Comparison of ENCODE assay signal across 22 cellular contexts in genomic region chr11:94823127-94823732, GRCh38.
"Had no signal": no experiment of that assay in that cellular context is flagged by ENCODE, and none has a peak within 500 bp of the region (broad histone marks: within the 10 kb centered on the region; RNA-seq: fewer than 3 reads in every experiment).

No MANE protein-coding gene starts in this region.

- H3K27me3 ChIP-seq: hepatocyte, pancreas, spleen, vagina had no signal

- H3K4me3 Mint-ChIP-seq: activated CD4-positive, alpha-beta memory T cell treated with anti-CD3 and anti-CD28 coated beads for 36 hours; activated naive CD4-positive, alpha-beta T cell treated with anti-CD3 and anti-CD28 coated beads for 36 hours; activated naive CD8-positive, alpha-beta T cell treated with anti-CD3 and anti-CD28 coated beads, Interleukin-2, amount 10 ng/mL, durations not matched to agents 7 days and 5 days; endodermal cell; immature natural killer cell; memory B cell; nephron; type B pancreatic cell had no signal

- H3K27ac ChIP-seq: hepatocyte, pancreas, spleen, thoracic aorta, vagina had no signal

- H3K36me3 Mint-ChIP-seq: activated CD4-positive, alpha-beta memory T cell treated with anti-CD3 and anti-CD28 coated beads for 36 hours; activated naive CD8-positive, alpha-beta T cell treated with anti-CD3 and anti-CD28 coated beads, Interleukin-2, amount 10 ng/mL, durations not matched to agents 7 days and 5 days; memory B cell had no signal

- H3K9me3 Mint-ChIP-seq: activated CD4-positive, alpha-beta memory T cell treated with anti-CD3 and anti-CD28 coated beads for 36 hours; activated naive CD4-positive, alpha-beta T cell treated with anti-CD3 and anti-CD28 coated beads for 36 hours; activated naive CD8-positive, alpha-beta T cell treated with anti-CD3 and anti-CD28 coated beads, Interleukin-2, amount 10 ng/mL, durations not matched to agents 7 days and 5 days; immature natural killer cell had no signal

- H3K4me1 ChIP-seq: pancreas, spleen had no signal

- H3K27ac Mint-ChIP-seq: activated CD4-positive, alpha-beta memory T cell treated with anti-CD3 and anti-CD28 coated beads for 36 hours; activated naive CD4-positive, alpha-beta T cell treated with anti-CD3 and anti-CD28 coated beads for 36 hours; activated naive CD8-positive, alpha-beta T cell treated with anti-CD3 and anti-CD28 coated beads, Interleukin-2, amount 10 ng/mL, durations not matched to agents 7 days and 5 days; endodermal cell; immature natural killer cell; memory B cell; nephron; type B pancreatic cell had no signal

- H3K9me3 ChIP-seq: pancreas, spleen, thoracic aorta, vagina had no signal

- H3K4me2 ChIP-seq: hepatocyte had no signal

- H3K4me3 ChIP-seq: hepatocyte, pancreas, spleen, thoracic aorta, vagina had no signal

- H2AFZ ChIP-seq: hepatocyte had no signal

- H3K27me3 Mint-ChIP-seq: activated CD4-positive, alpha-beta memory T cell treated with anti-CD3 and anti-CD28 coated beads for 36 hours; activated naive CD8-positive, alpha-beta T cell treated with anti-CD3 and anti-CD28 coated beads, Interleukin-2, amount 10 ng/mL, durations not matched to agents 7 days and 5 days; type B pancreatic cell had no signal

- ATAC-seq: pancreas had no signal

- FAIRE-seq: pancreas had no signal

- DNase-seq: activated CD4-positive, alpha-beta memory T cell treated with anti-CD3 and anti-CD28 coated beads for 36 hours; activated CD4-positive, alpha-beta T cell treated with anti-CD3 and anti-CD28 coated beads for 48 hours; activated effector memory CD4-positive, alpha-beta T cell treated with Interleukin-2 at 50 U/mL for 16 hours; activated naive CD4-positive, alpha-beta T cell treated with anti-CD3 and anti-CD28 coated beads for 36 hours; activated naive CD8-positive, alpha-beta T cell treated with anti-CD3 and anti-CD28 coated beads, Interleukin-2, amount 10 ng/mL, durations not matched to agents 7 days and 5 days; activated T-cell treated with anti-CD3 and anti-CD28 coated beads, Interleukin-2, amount 50 U/mL, for 48 hours; amniotic stem cell; cortex of kidney; endodermal cell; foreskin melanocyte; immature natural killer cell; kidney glomerular epithelial cell; pancreas; spleen; stimulated activated CD4-positive, alpha-beta T cell treated with anti-CD3 and anti-CD28 coated beads, Interleukin-4, amount 100 ng/mL, for 24 hours; stimulated activated naive CD4-positive, alpha-beta T cell treated with Interleukin-2 at 50 U/mL for 16 hours had no signal

- H3K4me1 Mint-ChIP-seq: activated naive CD8-positive, alpha-beta T cell treated with anti-CD3 and anti-CD28 coated beads, Interleukin-2, amount 10 ng/mL, durations not matched to agents 7 days and 5 days; immature natural killer cell; memory B cell; nephron had no signal
